Comparison of ENCODE assay signal across 18 cellular contexts in genomic region chr14:93048843-93049242, GRCh38.
DNase-seq lines count a peak whose midpoint lies in the region; ATAC-seq, FAIRE-seq and TF ChIP-seq lines count a peak whose summit lies in the region.
"Had no signal": no experiment of that assay in that cellular context is flagged by ENCODE, and none has a peak within 500 bp of the region (broad histone marks: within the 10 kb centered on the region; RNA-seq: fewer than 3 reads in every experiment).

No MANE protein-coding gene starts in this region.

- H3K4me1 Mint-ChIP-seq in Caco-2 (ENCODE audit: low read depth, unreplicated experiment): peaks cover 37% of the 10 kb centered on the region
- peaks cover 2% of the 10 kb centered on the region for H3K4me1 Mint-ChIP-seq in activated T-helper 2 cell treated with anti-CD3 and anti-CD28 coated beads, Interferon-gamma antibody, Interleukin-2, Interleukin-4, amounts not matched to agents 10 μg/mL and 5 μg/mL and 100 μg/mL, durations not matched to agents 14 hours and 24 hours and 36 hours (ENCODE audit: low read depth)

- no peak overlapping the region for H3K9ac ChIP-seq in PC-3 (ENCODE audit: low read length)
- H3K9ac ChIP-seq in H1 (replicated peaks in 1 of 4; ENCODE audit: extremely low read depth in 1 of 4, low read depth in 3 of 4, low read length in 3 of 4): no peak overlapping the region
- H3K9ac ChIP-seq in rectal smooth muscle tissue (ENCODE audit: low read length): no peak overlapping the region
- H3K9ac ChIP-seq: GM23248 had no signal

- H2AK5ac ChIP-seq in H1 (ENCODE audit: low read depth, low read length): no peak overlapping the region; the same call in 1 of the 2 replicates

- POLR2A ChIA-PET in Caco-2 (lab: Charles Lee) (no interaction called here), PC-3 (lab: Charles Lee; ENCODE audit: unreplicated experiment) (no interaction called here), H1 (lab: Charles Lee; ENCODE audit: partially characterized antibody) (interaction anchor here (1.1 kb wide), 1 partner anchor 9 kb away, joined by 3 read pairs; no protein-coding TSS in a partner anchor)

- 0 out of 2 replicates have a peak overlapping the region, but pooled peaks have one; percentile 6 for H2BK12ac ChIP-seq in H1 (ENCODE audit: low read depth, low read length)

- DNase-seq in Caco-2: no peak
- no peak for DNase-seq in PC-3
- DNase-seq in H1 (ENCODE audit: low read depth in 1 of 2, low spot score in 2 of 2): no peak
- DNase-seq in NCI-H146 (lab: John Stamatoyannopoulos, UW): no peak
- DNase-seq in activated T-helper 2 cell treated with anti-CD3 and anti-CD28 coated beads, Interferon-gamma antibody, Interleukin-2, Interleukin-4, amounts not matched to agents 10 μg/mL and 5 μg/mL and 100 μg/mL, durations not matched to agents 14 hours and 24 hours and 36 hours (ENCODE audit: low spot score): no peak
- no peak for DNase-seq in middle frontal gyrus (ENCODE audit: extremely low spot score, low spot score)
- DNase-seq: activated T-cell treated with anti-CD3 and anti-CD28 coated beads, Interleukin-2, amount 50 U/mL, for 72 hours; CD8-positive, alpha-beta T cell; GM23248; Kasumi-1; left cardiac atrium; midbrain; NCI-H1048; NCI-H1930; NCI-H2227 treated with DMSO at 0.1 percent for 48 hours; T1000; testis had no signal

- CTCF ChIA-PET in Caco-2 (lab: Charles Lee) (no interaction called here), PC-3 (lab: Charles Lee) (no interaction called here), H1 (lab: Charles Lee; ENCODE audit: partially characterized antibody) (interaction anchor here (1.2 to 1.8 kb wide), 5 partner anchors 15 to 130 kb away, joined by 3 to 8 read pairs (median 5); no protein-coding TSS in a partner anchor)

- peak overlapping the region; percentile 34; the same call in 1 of the 2 replicates for H2BK20ac ChIP-seq in H1 (ENCODE audit: low read length)

- TF ChIP-seq RAD21 in H1 (IDR thresholded peaks at IDR 0.05 in 1 of 2, conservative IDR thresholded peaks at IDR 0.05 in 1 of 2; ENCODE audit: low read depth in 2 of 2, low read length in 2 of 2): no peak

- no peak overlapping the region for H2AFZ ChIP-seq in PC-3 (ENCODE audit: low read length)
- no peak overlapping the region for H2AFZ ChIP-seq in H1 (ENCODE audit: low read length)
- H2AFZ ChIP-seq: GM23248 had no signal

- intact Hi-C loops in Caco-2 (cut with micrococcal nuclease; ENCODE audit: unreplicated experiment): no loop called here
- intact Hi-C loops in PC-3 (cut with micrococcal nuclease): no loop called here
- intact Hi-C loops in activated T-helper 2 cell treated with anti-CD3 and anti-CD28 coated beads, Interferon-gamma antibody, Interleukin-2, Interleukin-4, amounts not matched to agents 10 μg/mL and 5 μg/mL and 100 μg/mL, durations not matched to agents 14 hours and 24 hours and 36 hours (cut with micrococcal nuclease): no loop called here

- H3F3A ChIP-seq in PC-3 (ENCODE audit: low read length, unreplicated experiment): peaks cover 2% of the 10 kb centered on the region

- H4K91ac ChIP-seq in H1 (replicated peaks; ENCODE audit: insufficient read length, low read length): no peak overlapping the region

- no peaks in the 10 kb centered on the region for H3K27me3 ChIP-seq in Caco-2 (replicated peaks; ENCODE audit: control insufficient read depth, insufficient read depth, low read length)
- H3K27me3 ChIP-seq in PC-3 (ENCODE audit: low read length): no peaks in the 10 kb centered on the region
- no peaks in the 10 kb centered on the region for H3K27me3 ChIP-seq in H1 (replicated peaks in 1 of 4; ENCODE audit: control insufficient read depth in 3 of 4, extremely low read depth in 1 of 4, insufficient read depth in 3 of 4, low read length in 3 of 4)
- H3K27me3 ChIP-seq in rectal smooth muscle tissue (ENCODE audit: control insufficient read depth, insufficient read depth, low read length): no peaks in the 10 kb centered on the region
- H3K27me3 ChIP-seq: testis had no signal

- peaks cover 14% of the 10 kb centered on the region for H3K36me3 Mint-ChIP-seq in Caco-2 (ENCODE audit: insufficient read depth, unreplicated experiment)
- no peaks in the 10 kb centered on the region for H3K36me3 Mint-ChIP-seq in activated T-helper 2 cell treated with anti-CD3 and anti-CD28 coated beads, Interferon-gamma antibody, Interleukin-2, Interleukin-4, amounts not matched to agents 10 μg/mL and 5 μg/mL and 100 μg/mL, durations not matched to agents 14 hours and 24 hours and 36 hours (ENCODE audit: low read depth)

- no peak overlapping the region for H3K4me3 Mint-ChIP-seq in Caco-2 (ENCODE audit: unreplicated experiment)
- no peak overlapping the region for H3K4me3 Mint-ChIP-seq in activated T-helper 2 cell treated with anti-CD3 and anti-CD28 coated beads, Interferon-gamma antibody, Interleukin-2, Interleukin-4, amounts not matched to agents 10 μg/mL and 5 μg/mL and 100 μg/mL, durations not matched to agents 14 hours and 24 hours and 36 hours (ENCODE audit: low read depth)
- H3K4me3 Mint-ChIP-seq: activated T-cell treated with anti-CD3 and anti-CD28 coated beads, Interleukin-2, amount 50 U/mL, for 72 hours; CD8-positive, alpha-beta T cell had no signal

- H3K56ac ChIP-seq in H1 (replicated peaks; ENCODE audit: insufficient read length, low read depth, low read length): no peak overlapping the region

- no peak for ATAC-seq in PC-3
- ATAC-seq: activated T-cell treated with anti-CD3 and anti-CD28 coated beads, Interleukin-2, amount 50 U/mL, for 72 hours; CD8-positive, alpha-beta T cell; left cardiac atrium had no signal

- no peaks in the 10 kb centered on the region for H3K27me3 Mint-ChIP-seq in Caco-2 (ENCODE audit: insufficient read depth, unreplicated experiment)
- no peaks in the 10 kb centered on the region for H3K27me3 Mint-ChIP-seq in activated T-helper 2 cell treated with anti-CD3 and anti-CD28 coated beads, Interferon-gamma antibody, Interleukin-2, Interleukin-4, amounts not matched to agents 10 μg/mL and 5 μg/mL and 100 μg/mL, durations not matched to agents 14 hours and 24 hours and 36 hours (ENCODE audit: low read depth)

- no peak overlapping the region for H3K23ac ChIP-seq in H1 (ENCODE audit: insufficient read length)

- no peak for FAIRE-seq in H1 (lab: Jason Lieb, UNC)

- H3K4me3 ChIP-seq in Caco-2 (ENCODE audit: low read depth, low read length): no peak overlapping the region
- no peak overlapping the region for H3K4me3 ChIP-seq in PC-3 (ENCODE audit: low read length)
- no peak overlapping the region for H3K4me3 ChIP-seq in H1 (ENCODE audit: extremely low read depth in 1 of 4, insufficient read depth in 2 of 4, low read depth in 3 of 4, low read length in 4 of 4)
- no peak overlapping the region for H3K4me3 ChIP-seq in rectal smooth muscle tissue (ENCODE audit: low read length)
- H3K4me3 ChIP-seq: GM23248, testis had no signal

- TSS peak; percentile 55 for BruUV-seq in Caco-2 (replicated peaks; lab: Mats Ljungman, UMichigan)
- no TSS peak for BruUV-seq in PC-3 (replicated peaks; lab: Mats Ljungman, UMichigan)

- H3K4me1 ChIP-seq in Caco-2 (peaks cover 66% of the 10 kb centered on the region), PC-3 (ENCODE audit: insufficient read depth, low read length) (peaks cover 57% of the 10 kb centered on the region), H1 (replicated peaks in 1 of 4; ENCODE audit: control insufficient read depth in 3 of 4, insufficient read depth in 4 of 4, low read length in 3 of 4) (peaks cover 9 to 61% (median 49%) of the 10 kb centered on the region in 4 experiments), rectal smooth muscle tissue (ENCODE audit: control insufficient read depth, insufficient read depth, low read length) (peaks cover 21% of the 10 kb centered on the region)

- peak overlapping the region; percentile 24; the same call in 1 of the 2 replicates for H3K4me2 ChIP-seq in PC-3 (ENCODE audit: low read length)
- no peak overlapping the region for H3K4me2 ChIP-seq in H1 (ENCODE audit: insufficient read depth in 1 of 2, low read depth in 2 of 2, low read length in 2 of 2)

- TF ChIP-seq EP300 in H1 (IDR thresholded peaks at IDR 0.05; ENCODE audit: borderline replicate concordance in 1 of 2, low read depth in 2 of 2, low read length in 2 of 2): no peak

- no peak overlapping the region for H3K27ac ChIP-seq in PC-3 (ENCODE audit: low read length)
- no peak overlapping the region for H3K27ac ChIP-seq in H1 (ENCODE audit: low read depth, low read length)
- H3K27ac ChIP-seq in rectal smooth muscle tissue (ENCODE audit: low read depth, low read length): peak overlapping the region; percentile 36
- H3K27ac ChIP-seq: GM23248, testis had no signal

- 0 out of 2 replicates have a peak overlapping the region, but pooled peaks have one; percentile 27 for H2BK5ac ChIP-seq in H1 (ENCODE audit: low read depth, low read length)

- 96% methylated on average over 2 of the region's 2 CpGs; no CpG with 5 or more reads in 1 of the 2 experiments for WGBS in H1 (ENCODE audit: extremely low coverage in 1 of 2, insufficient coverage in 1 of 2, insufficient read length in 1 of 2, insufficient replicate concordance in 2 of 2, low coverage in 1 of 2, low lambda C conversion rate in 2 of 2, missing lambda C conversion rate in 1 of 2), 2 experiments

- H3K36me3 ChIP-seq in Caco-2 (ENCODE audit: control insufficient read depth, insufficient read depth, low read length): no peaks in the 10 kb centered on the region
- no peaks in the 10 kb centered on the region for H3K36me3 ChIP-seq in PC-3 (ENCODE audit: low read depth, low read length)
- no peaks in the 10 kb centered on the region for H3K36me3 ChIP-seq in H1 (ENCODE audit: control insufficient read depth in 2 of 4, insufficient read depth in 4 of 4, low read length in 3 of 4)
- no peaks in the 10 kb centered on the region for H3K36me3 ChIP-seq in rectal smooth muscle tissue (ENCODE audit: control insufficient read depth, insufficient read depth, low read length)

- H3K9me2 ChIP-seq in PC-3 (replicated peaks; ENCODE audit: low read length): no peaks in the 10 kb centered on the region

- peak overlapping the region; percentile 92 for H3K27ac Mint-ChIP-seq in Caco-2 (ENCODE audit: unreplicated experiment)
- no peak overlapping the region for H3K27ac Mint-ChIP-seq in activated T-helper 2 cell treated with anti-CD3 and anti-CD28 coated beads, Interferon-gamma antibody, Interleukin-2, Interleukin-4, amounts not matched to agents 10 μg/mL and 5 μg/mL and 100 μg/mL, durations not matched to agents 14 hours and 24 hours and 36 hours
- H3K27ac Mint-ChIP-seq: activated T-cell treated with anti-CD3 and anti-CD28 coated beads, Interleukin-2, amount 50 U/mL, for 72 hours; CD8-positive, alpha-beta T cell had no signal

- peaks cover 6% of the 10 kb centered on the region for H3K79me1 ChIP-seq in H1 (ENCODE audit: low read depth, low read length)

- H4K20me1 ChIP-seq in PC-3 (ENCODE audit: low read length): no peaks in the 10 kb centered on the region
- peaks cover 3 to 5% of the 10 kb centered on the region in 2 experiments for H4K20me1 ChIP-seq in H1 (replicated peaks in 1 of 2; ENCODE audit: control insufficient read depth in 1 of 2, insufficient read depth in 2 of 2, low read length in 2 of 2)

- no peaks in the 10 kb centered on the region for H3K9me3 Mint-ChIP-seq in Caco-2 (ENCODE audit: unreplicated experiment)
- no peaks in the 10 kb centered on the region for H3K9me3 Mint-ChIP-seq in activated T-helper 2 cell treated with anti-CD3 and anti-CD28 coated beads, Interferon-gamma antibody, Interleukin-2, Interleukin-4, amounts not matched to agents 10 μg/mL and 5 μg/mL and 100 μg/mL, durations not matched to agents 14 hours and 24 hours and 36 hours
- H3K9me3 Mint-ChIP-seq: activated T-cell treated with anti-CD3 and anti-CD28 coated beads, Interleukin-2, amount 50 U/mL, for 72 hours; CD8-positive, alpha-beta T cell had no signal

- H4K8ac ChIP-seq in H1 (ENCODE audit: extremely low read depth, insufficient read depth, low read length): no peak overlapping the region

- no peak overlapping the region for H3K14ac ChIP-seq in H1 (ENCODE audit: insufficient read length)

- H3K9me3 ChIP-seq in Caco-2: no peaks in the 10 kb centered on the region
- H3K9me3 ChIP-seq in PC-3 (ENCODE audit: low read length): no peaks in the 10 kb centered on the region
- no peaks in the 10 kb centered on the region for H3K9me3 ChIP-seq in H1 (ENCODE audit: insufficient read depth in 2 of 2, low read depth in 1 of 2, low read length in 1 of 2)
- H3K9me3 ChIP-seq: testis had no signal

- no peak for TF ChIP-seq POLR2A in H1 (IDR thresholded peaks at IDR 0.05; ENCODE audit: control extremely low read depth in 1 of 2, low read depth in 2 of 2, low read length in 2 of 2)

- no peak overlapping the region for H4K5ac ChIP-seq in H1 (ENCODE audit: insufficient read length, low read depth, low read length)

- H3K79me2 ChIP-seq in PC-3 (ENCODE audit: low read length) (peaks cover 24% of the 10 kb centered on the region), H1 (ENCODE audit: control insufficient read depth in 1 of 2, insufficient read depth in 2 of 2, low read length in 2 of 2) (peaks cover 0 to 69% of the 10 kb centered on the region in 2 experiments; a peak in 2 of 4 replicates)

- H3K18ac ChIP-seq in H1 (ENCODE audit: extremely low read depth, low read length): no peak overlapping the region

- H3K23me2 ChIP-seq in H1 (ENCODE audit: low read depth, low read length): no peaks in the 10 kb centered on the region

- no peak overlapping the region for H2BK15ac ChIP-seq in H1 (ENCODE audit: low read length)

- no peak overlapping the region for H2BK120ac ChIP-seq in H1 (replicated peaks; ENCODE audit: low read depth, low read length)

- TF ChIP-seq CTCF in Caco-2 (IDR thresholded peaks at IDR 0.05; ENCODE audit: insufficient read depth in 1 of 2, low read depth in 1 of 2, low read length in 1 of 2, severe bottlenecking in 1 of 2, unreplicated experiment in 1 of 2) (no peak), PC-3 (conservative IDR thresholded peaks at IDR 0.05; ENCODE audit: low read depth, low read length) (no peak), H1 (IDR thresholded peaks at IDR 0.05; ENCODE audit: control extremely low read depth in 1 of 3, insufficient read depth in 1 of 3, low read depth in 1 of 3, low read length in 3 of 3) (no peak)

- no peak overlapping the region for H3K4ac ChIP-seq in H1 (replicated peaks; ENCODE audit: insufficient read length, low read depth, low read length)
